In genomic region chr15:87935583-87935982, GRCh38 we compare ENCODE assay signal across 21 cellular contexts.
DNase-seq lines count a peak whose midpoint lies in the region; ATAC-seq and TF ChIP-seq lines count a peak whose summit lies in the region.
"Had no signal": no experiment of that assay in that cellular context is flagged by ENCODE, and none has a peak within 500 bp of the region (broad histone marks: within the 10 kb centered on the region; RNA-seq: fewer than 3 reads in every experiment).

No MANE protein-coding gene starts in this region.

- peaks cover 39% of the 10 kb centered on the region for H3K4me1 Mint-ChIP-seq in nephron
- no peaks in the 10 kb centered on the region for H3K4me1 Mint-ChIP-seq in HFFc6 (ENCODE audit: low read depth)
- H3K4me1 Mint-ChIP-seq: B cell had no signal

- H3K9me3 ChIP-seq in right cardiac atrium (ENCODE audit: control insufficient read depth, low read length): no peaks in the 10 kb centered on the region
- H3K9me3 ChIP-seq: A549; BLaER1 treated with 17β-estradiol and CSF1 and Interleukin-3, amounts not matched to agents 10 nM and 100 nM; Caco-2 had no signal

- TF ChIP-seq CTCF in nephron (IDR thresholded peaks at IDR 0.05; ENCODE audit: unreplicated experiment in 3 of 3) (no peak), HFFc6 (IDR thresholded peaks at IDR 0.05) (no peak)

- H3K27me3 Mint-ChIP-seq in nephron (ENCODE audit: low read depth) (peaks cover 24% of the 10 kb centered on the region), HFFc6 (ENCODE audit: insufficient read depth) (peaks cover 3% of the 10 kb centered on the region; the same call in 1 of the 2 replicates)
- H3K27me3 Mint-ChIP-seq: B cell; CD4-positive, alpha-beta T cell had no signal

- 38% methylated on average over 2 of the region's 2 CpGs for WGBS in right cardiac atrium

- peak; percentile 37 for ATAC-seq in Right ventricle myocardium superior (ENCODE audit: poor library complexity)
- no peak for ATAC-seq in right cardiac atrium
- ATAC-seq: A549; CD8-positive, alpha-beta T cell; GM12878 had no signal

- H3K4me1 ChIP-seq in right cardiac atrium (ENCODE audit: control insufficient read depth, insufficient read depth, low read length): peaks cover 8% of the 10 kb centered on the region
- H3K4me1 ChIP-seq: A549, Caco-2 had no signal

- H3K36me3 Mint-ChIP-seq in nephron (ENCODE audit: low read depth) (no peaks in the 10 kb centered on the region), HFFc6 (ENCODE audit: low read depth) (no peaks in the 10 kb centered on the region)
- H3K36me3 Mint-ChIP-seq: CD8-positive, alpha-beta T cell had no signal

- DNase-seq in Right ventricle myocardium superior (no peak), right cardiac atrium (no peak), G401 (ENCODE audit: low spot score) (peak; percentile 41), cerebellum (ENCODE audit: low spot score) (peak; percentile 31), hypothalamus (lab: John Stamatoyannopoulos, UW) (no peak), superior temporal gyrus (ENCODE audit: extremely low spot score) (no peak), HFFc6 (no peak)
- DNase-seq: AML-193; Caco-2; Calu3; CD4-positive, alpha-beta T cell; CD8-positive, alpha-beta T cell; DMS79 treated with DMSO at 0.1 percent for 48 hours; GDM1 had no signal

- H3K27ac ChIP-seq in right cardiac atrium (ENCODE audit: low read length): no peak overlapping the region
- H3K27ac ChIP-seq: 22Rv1; A549; BLaER1 treated with 17β-estradiol and CSF1 and Interleukin-3, amounts not matched to agents 10 nM and 100 nM; C4-2B had no signal

- H3K9me3 Mint-ChIP-seq in nephron (no peaks in the 10 kb centered on the region), HFFc6 (no peaks in the 10 kb centered on the region)
- H3K9me3 Mint-ChIP-seq: CD4-positive, alpha-beta T cell; CD8-positive, alpha-beta T cell had no signal

- H3K27me3 ChIP-seq in right cardiac atrium (ENCODE audit: control insufficient read depth, insufficient read depth): no peaks in the 10 kb centered on the region
- H3K27me3 ChIP-seq: BLaER1 treated with 17β-estradiol and CSF1 and Interleukin-3, amounts not matched to agents 10 nM and 100 nM had no signal

- intact Hi-C loops in Right ventricle myocardium superior (cut with DNase I) (no loop called here), right cardiac atrium (cut with DNase I) (no loop called here)

- H3K4me3 ChIP-seq in right cardiac atrium (ENCODE audit: low read length): no peak overlapping the region
- H3K4me3 ChIP-seq: A549; BLaER1 treated with 17β-estradiol and CSF1 and Interleukin-3, amounts not matched to agents 10 nM and 100 nM; GM12878 had no signal

- H3K27ac Mint-ChIP-seq in nephron (peak overlapping the region in 2 of 3 experiments; percentile 2 to 13), HFFc6 (no peak overlapping the region)
- H3K27ac Mint-ChIP-seq: B cell; CD4-positive, alpha-beta T cell; CD8-positive, alpha-beta T cell had no signal

- in situ Hi-C loops in G401 (cut with HindIII; ENCODE audit: low sequenced_read_pairs): no loop called here

- H3K4me3 Mint-ChIP-seq in nephron (no peak overlapping the region), HFFc6 (no peak overlapping the region)
- H3K4me3 Mint-ChIP-seq: B cell; CD4-positive, alpha-beta T cell; CD8-positive, alpha-beta T cell had no signal

Comparison
In these comparisons a context has a peak if more than half of its experiments do, and no peak if none do; other contexts are left out.
1. DNase-seq: peak in G401 (single experiment) and cerebellum (single experiment); none in Right ventricle myocardium superior (single experiment), right cardiac atrium (0 of 3), hypothalamus (0 of 51), superior temporal gyrus (single experiment) and HFFc6 (single experiment).